ENCODE assay signal across 8 cellular contexts in the genomic region with DNA sequence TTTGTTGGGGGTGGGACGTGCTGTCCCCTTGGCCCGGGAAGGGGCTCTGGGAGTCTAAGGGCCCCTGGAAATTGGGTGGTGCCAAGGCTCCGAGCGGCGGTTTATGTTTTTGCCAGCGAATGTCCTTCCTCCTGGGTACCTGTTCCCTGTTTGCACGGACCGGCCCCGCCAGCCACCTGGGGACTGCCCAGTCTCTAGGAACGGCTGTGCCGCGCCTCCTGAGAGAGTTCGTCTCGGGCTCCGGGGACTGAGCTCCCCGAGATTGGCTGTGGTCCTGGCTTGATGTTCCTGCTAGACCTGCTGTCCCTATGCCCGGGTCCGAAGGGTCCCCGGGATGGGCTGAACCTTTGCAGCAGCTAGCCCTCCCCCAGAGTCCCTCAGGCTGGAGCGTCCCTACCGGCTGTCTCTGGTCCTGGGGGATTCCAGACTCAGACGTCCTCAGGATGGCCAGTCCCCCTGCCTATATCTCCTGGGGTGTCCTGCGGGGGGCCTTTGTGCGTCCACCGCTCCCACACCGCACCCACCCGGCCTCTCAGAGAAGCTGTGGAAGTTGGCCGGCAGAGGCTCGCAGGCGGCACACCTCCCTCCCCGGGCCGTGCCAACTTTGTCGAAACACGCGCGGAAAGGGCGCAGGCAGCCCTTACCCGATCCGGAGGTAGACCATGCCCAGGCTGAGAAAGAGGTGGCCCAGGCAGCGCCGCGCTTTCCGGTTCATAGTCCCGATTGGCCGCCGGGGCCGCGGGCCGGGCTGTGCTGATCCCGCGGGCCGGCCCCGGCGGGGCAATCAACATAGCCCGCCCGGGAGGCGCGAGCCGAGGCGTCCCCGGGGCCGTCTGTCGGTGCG. TPM values are rescaled to one million over a fixed set of nuclear protein-coding genes. Genes with fewer than 3 reads are reported as not detected.
DNase-seq lines count a peak whose midpoint lies in the region; TF ChIP-seq lines count a peak whose summit lies in the region.

No MANE protein-coding gene starts in this region.

- no peak overlapping the region for H2BK5ac ChIP-seq in neuronal stem cell (ENCODE audit: low read length)

- no peak overlapping the region for H3K27ac ChIP-seq in neuronal stem cell (replicated peaks; ENCODE audit: low read length)
- no peak overlapping the region for H3K27ac ChIP-seq in SJCRH30

- H3K36me3 Mint-ChIP-seq in Caco-2 (ENCODE audit: insufficient read depth, unreplicated experiment): no peaks in the 10 kb centered on the region
- H3K36me3 Mint-ChIP-seq in T-helper 2 cell treated with Interferon-gamma antibody and Interleukin-4, amounts not matched to agents 5 μg/mL and 100 μg/mL, for 36 hours (ENCODE audit: low read depth): no peaks in the 10 kb centered on the region

- H4K8ac ChIP-seq in neuronal stem cell (ENCODE audit: low read depth, low read length): no peak overlapping the region

- H3K9ac ChIP-seq in neuronal stem cell (ENCODE audit: low read depth, low read length, poor library complexity): peak overlapping the region; percentile 31

- no peak overlapping the region for H3K27ac Mint-ChIP-seq in Caco-2 (ENCODE audit: unreplicated experiment)
- H3K27ac Mint-ChIP-seq in T-helper 2 cell treated with Interferon-gamma antibody and Interleukin-4, amounts not matched to agents 5 μg/mL and 100 μg/mL, for 36 hours: no peak overlapping the region

- H3K36me3 ChIP-seq in Caco-2 (ENCODE audit: control insufficient read depth, insufficient read depth, low read length): no peaks in the 10 kb centered on the region
- no peaks in the 10 kb centered on the region for H3K36me3 ChIP-seq in neuronal stem cell (replicated peaks in 1 of 2; ENCODE audit: control insufficient read depth in 2 of 2, insufficient read depth in 2 of 2, low read length in 2 of 2)
- no peaks in the 10 kb centered on the region for H3K36me3 ChIP-seq in SJCRH30

- peaks cover 41% of the 10 kb centered on the region for H3K27me3 Mint-ChIP-seq in Caco-2 (ENCODE audit: insufficient read depth, unreplicated experiment)
- peaks cover 72% of the 10 kb centered on the region for H3K27me3 Mint-ChIP-seq in T-helper 2 cell treated with Interferon-gamma antibody and Interleukin-4, amounts not matched to agents 5 μg/mL and 100 μg/mL, for 36 hours (ENCODE audit: low read depth)

- H3K27me3 ChIP-seq in Caco-2 (replicated peaks; ENCODE audit: control insufficient read depth, insufficient read depth, low read length) (peaks cover 4% of the 10 kb centered on the region), neuronal stem cell (ENCODE audit: control insufficient read depth in 3 of 3, insufficient read depth in 3 of 3, low read depth in 1 of 3, low read length in 3 of 3) (peaks cover 20 to 83% (median 70%) of the 10 kb centered on the region in 3 experiments), SJCRH30 (no peaks in the 10 kb centered on the region; the same call in 1 of the 2 replicates)

- peak overlapping the region; percentile 41 for H2BK15ac ChIP-seq in neuronal stem cell (ENCODE audit: low read length)

- peak overlapping the region; percentile 73 for H3K4me3 Mint-ChIP-seq in Caco-2 (ENCODE audit: unreplicated experiment)
- H3K4me3 Mint-ChIP-seq in T-helper 2 cell treated with Interferon-gamma antibody and Interleukin-4, amounts not matched to agents 5 μg/mL and 100 μg/mL, for 36 hours: peak overlapping the region; percentile 13

- no peaks in the 10 kb centered on the region for H3K4me1 Mint-ChIP-seq in Caco-2 (ENCODE audit: low read depth, unreplicated experiment)
- no peaks in the 10 kb centered on the region for H3K4me1 Mint-ChIP-seq in T-helper 2 cell treated with Interferon-gamma antibody and Interleukin-4, amounts not matched to agents 5 μg/mL and 100 μg/mL, for 36 hours (ENCODE audit: low read depth)

- H3K79me1 ChIP-seq in neuronal stem cell (ENCODE audit: low read depth, low read length): no peaks in the 10 kb centered on the region

- TF ChIP-seq CTCF in Caco-2 (IDR thresholded peaks at IDR 0.05; ENCODE audit: insufficient read depth in 1 of 2, low read depth in 1 of 2, low read length in 1 of 2, severe bottlenecking in 1 of 2, unreplicated experiment in 1 of 2) (no peak), epithelial cell of esophagus (IDR thresholded peaks at IDR 0.05; ENCODE audit: insufficient read depth, low read depth, low read length, missing control alignments) (no peak)

- no CpG with 5 or more reads among the region's 64 CpGs for WGBS in neuronal stem cell (ENCODE audit: extremely low coverage in 2 of 2, insufficient read length in 2 of 2, insufficient replicate concordance in 1 of 2), 2 donors

- H3K9me3 Mint-ChIP-seq in Caco-2 (ENCODE audit: unreplicated experiment): no peaks in the 10 kb centered on the region
- H3K9me3 Mint-ChIP-seq in T-helper 2 cell treated with Interferon-gamma antibody and Interleukin-4, amounts not matched to agents 5 μg/mL and 100 μg/mL, for 36 hours: no peaks in the 10 kb centered on the region

- DNase-seq in Caco-2 (peak in 1 of 2 experiments; percentile 41), epithelial cell of esophagus (ENCODE audit: low read depth) (peak; percentile 53), neuronal stem cell (ENCODE audit: low spot score) (peak; percentile 23), NCI-H128 (lab: John Stamatoyannopoulos, UW; ENCODE audit: unreplicated experiment) (no peak), SJCRH30 (no peak), NCI-H146 (lab: John Stamatoyannopoulos, UW) (no peak), NCI-H1694 (lab: John Stamatoyannopoulos, UW) (no peak)
- DNase-seq in T-helper 2 cell treated with Interferon-gamma antibody and Interleukin-4, amounts not matched to agents 5 μg/mL and 100 μg/mL, for 36 hours (ENCODE audit: low spot score): no peak

- H4K91ac ChIP-seq in neuronal stem cell (ENCODE audit: low read depth, low read length, poor library complexity): no peak overlapping the region

- CTCF ChIA-PET in Caco-2 (lab: Charles Lee): interaction anchor here (0.5 to 0.8 kb wide), 2 partner anchors 224 to 732 kb away, joined by 3 to 9 read pairs; no protein-coding TSS in a partner anchor

- peak overlapping the region; percentile 94 for H3K4me2 ChIP-seq in neuronal stem cell (ENCODE audit: insufficient read depth, low read length, poor library complexity, severe bottlenecking)

- peak overlapping the region; percentile 90 for H2AFZ ChIP-seq in neuronal stem cell (ENCODE audit: low read length)

- peak overlapping the region; percentile 81 for H3K18ac ChIP-seq in neuronal stem cell (ENCODE audit: low read length)

- intact Hi-C loops in Caco-2 (cut with micrococcal nuclease; ENCODE audit: unreplicated experiment): no loop called here

- no peak overlapping the region for H2BK12ac ChIP-seq in neuronal stem cell (ENCODE audit: low read length)

- H2BK120ac ChIP-seq in neuronal stem cell (ENCODE audit: low read depth, low read length): no peak overlapping the region

- H2AK5ac ChIP-seq in neuronal stem cell (ENCODE audit: low read depth, low read length): peak overlapping the region; percentile 65

- POLR2A ChIA-PET in Caco-2 (lab: Charles Lee): no interaction called here

- H3K23ac ChIP-seq in neuronal stem cell (ENCODE audit: low read depth, low read length, poor library complexity): peak overlapping the region; percentile 17

- H3K4me1 ChIP-seq in Caco-2: no peaks in the 10 kb centered on the region; the same call in 1 of the 2 replicates
- H3K4me1 ChIP-seq in neuronal stem cell (ENCODE audit: control insufficient read depth in 2 of 2, insufficient read depth in 1 of 2, low read depth in 1 of 2, low read length in 2 of 2): peaks cover 8 to 14% of the 10 kb centered on the region in 2 donors
- H3K4me1 ChIP-seq in SJCRH30: no peaks in the 10 kb centered on the region

- H3K4ac ChIP-seq in neuronal stem cell (ENCODE audit: low read length): no peak overlapping the region

- H3K9me3 ChIP-seq in Caco-2 (no peaks in the 10 kb centered on the region), neuronal stem cell (replicated peaks in 1 of 2; ENCODE audit: control insufficient read depth in 2 of 2, insufficient read depth in 1 of 2, low read depth in 1 of 2, low read length in 2 of 2) (peaks cover 0 to 4% of the 10 kb centered on the region in 2 donors), SJCRH30 (replicated peaks) (no peaks in the 10 kb centered on the region)

- no TSS peak for BruUV-seq in Caco-2 (replicated peaks; lab: Mats Ljungman, UMichigan)

- H3K4me3 ChIP-seq in Caco-2 (ENCODE audit: low read depth, low read length) (peak overlapping the region; percentile 27), epithelial cell of esophagus (ENCODE audit: low read length) (peak overlapping the region; percentile 66), neuronal stem cell (ENCODE audit: low read length in 2 of 2) (peak overlapping the region; percentile 55 to 77), SJCRH30 (no peak overlapping the region)

- H3K14ac ChIP-seq in neuronal stem cell (ENCODE audit: low read length): no peak overlapping the region

RNA-seq across cellular contexts. Expression of a gene that starts 0.5 kb away (rescaled TPM):
- 0.58 and 1.1 TPM in 2 replicates for total RNA-seq in Caco-2 (2022)
- 0.07 TPM for polyA plus RNA-seq in neuronal stem cell (2013, experiment 1 of 2)
- polyA plus RNA-seq in neuronal stem cell (2013, experiment 2 of 2): 0.06 TPM
- total RNA-seq in SJCRH30 (2014; rRNA removed; shearing (Covaris generic)): not detected in 2 replicates

Comparison
In these comparisons a context has a peak if more than half of its experiments do, and no peak if none do; other contexts are left out.
1. DNase-seq: peak in epithelial cell of esophagus (single experiment) and neuronal stem cell (single experiment); none in T-helper 2 cell treated with Interferon-gamma antibody and Interleukin-4, amounts not matched to agents 5 μg/mL and 100 μg/mL, for 36 hours (single experiment), NCI-H128 (single experiment), SJCRH30 (0 of 2), NCI-H146 (single experiment) and NCI-H1694 (single experiment).